ENCODE assay signal across 20 cellular contexts in the genomic region with DNA sequence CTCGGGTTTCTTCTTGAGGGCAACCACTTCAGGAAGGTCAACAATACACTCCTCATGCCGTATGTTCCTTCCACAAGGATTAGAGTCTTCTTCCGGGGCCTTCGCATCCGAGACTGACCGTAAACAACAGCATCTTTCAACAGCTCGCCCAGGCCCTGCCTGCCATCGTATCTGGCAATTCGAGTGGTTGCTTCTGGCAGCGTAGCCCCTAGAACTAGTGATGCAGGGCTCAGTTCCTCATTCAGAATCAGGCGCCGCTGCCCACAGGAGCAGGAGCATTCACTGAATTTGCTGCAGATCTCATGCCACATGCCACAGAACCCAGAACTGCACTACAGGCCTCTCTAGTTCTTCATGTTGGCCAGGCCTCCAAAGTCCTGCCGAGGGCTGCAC. TPM values are rescaled to one million over a fixed set of nuclear protein-coding genes. Genes with fewer than 3 reads are reported as not detected.
DNase-seq lines count a peak whose midpoint lies in the region; ATAC-seq, FAIRE-seq and TF ChIP-seq lines count a peak whose summit lies in the region.
"Had no signal": no experiment of that assay in that cellular context is flagged by ENCODE, and none has a peak within 500 bp of the region (broad histone marks: within the 10 kb centered on the region; RNA-seq: fewer than 3 reads in every experiment).

No MANE protein-coding gene starts in this region.

- POLR2A ChIA-PET in K562 (lab: Yijun Ruan, JAX): interaction anchor here (0.7 to 2.1 kb wide), 5 partner anchors 9 to 128 kb away, joined by 3 to 6 read pairs (median 4); no protein-coding TSS in a partner anchor

- no peak overlapping the region for H3K4ac ChIP-seq in H9 (ENCODE audit: low read depth, low read length)

- H3K79me2 ChIP-seq in H9 (ENCODE audit: insufficient read depth, low read length) (no peaks in the 10 kb centered on the region), K562 (ENCODE audit: control insufficient read depth, insufficient read depth, low read length) (no peaks in the 10 kb centered on the region), osteoblast (ENCODE audit: insufficient read depth, low read length) (no peaks in the 10 kb centered on the region)

- no peak overlapping the region for H3K56ac ChIP-seq in H9 (ENCODE audit: insufficient read length, low read depth, low read length)

- no peaks in the 10 kb centered on the region for H3K9me3 ChIP-seq in H9 (ENCODE audit: control insufficient read depth, low read depth, low read length)
- H3K9me3 ChIP-seq in K562 (replicated peaks; ENCODE audit: control insufficient read depth, insufficient read depth, low read depth, low read length): no peaks in the 10 kb centered on the region; the same call in 1 of the 2 replicates
- H3K9me3 ChIP-seq in osteoblast (ENCODE audit: low read depth, low read length): no peaks in the 10 kb centered on the region
- no peaks in the 10 kb centered on the region for H3K9me3 ChIP-seq in upper lobe of right lung
- H3K9me3 ChIP-seq: HAP-1 had no signal

- H3K36me3 Mint-ChIP-seq in H9 (ENCODE audit: insufficient read depth in 1 of 3, low read depth in 3 of 3): no peaks in the 10 kb centered on the region
- H3K36me3 Mint-ChIP-seq: CD4-positive, CD25-positive, alpha-beta regulatory T cell; CD8-positive, alpha-beta memory T cell had no signal

- H3K9me1 ChIP-seq in K562 (ENCODE audit: control insufficient read depth, insufficient read depth, low read length): peaks cover 5% of the 10 kb centered on the region

- FAIRE-seq in K562 (lab: Jason Lieb, UNC): no peak
- FAIRE-seq: GM19239, H1 had no signal

- no peak overlapping the region for H3T11ph ChIP-seq in H9 (ENCODE audit: low read length)

- H3K27ac ChIP-seq in H9 (ENCODE audit: insufficient read length, low read depth, low read length) (no peak overlapping the region), K562 (ENCODE audit: extremely low read depth, low read depth, low read length) (no peak overlapping the region), osteoblast (ENCODE audit: low read depth, low read length) (no peak overlapping the region), upper lobe of right lung (no peak overlapping the region)
- H3K27ac ChIP-seq: BLaER1 treated with 17β-estradiol and CSF1 and Interleukin-3, amounts not matched to agents 10 nM and 100 nM; HL-60 had no signal

- H3K9me3 Mint-ChIP-seq in H9: no peaks in the 10 kb centered on the region
- H3K9me3 Mint-ChIP-seq: CD8-positive, alpha-beta memory T cell had no signal

- H2BK5ac ChIP-seq in H9 (ENCODE audit: insufficient read length, low read length): no peak overlapping the region

- H3K36me3 ChIP-seq in K562 (ENCODE audit: control insufficient read depth, insufficient read depth, low read length) (no peaks in the 10 kb centered on the region), osteoblast (ENCODE audit: insufficient read depth, low read length) (no peaks in the 10 kb centered on the region), upper lobe of right lung (no peaks in the 10 kb centered on the region)
- H3K36me3 ChIP-seq: BLaER1 treated with 17β-estradiol and CSF1 and Interleukin-3, amounts not matched to agents 10 nM and 100 nM; HAP-1 had no signal

- peaks cover 0 to 4% of the 10 kb centered on the region in 2 experiments; a peak in 1 of 4 replicates for H3K4me1 Mint-ChIP-seq in H9
- H3K4me1 Mint-ChIP-seq: B cell; CD8-positive, alpha-beta memory T cell had no signal

- H3K9ac ChIP-seq in H9 (ENCODE audit: extremely low read depth, insufficient read length, low read length) (no peak overlapping the region), K562 (ENCODE audit: insufficient read depth in 1 of 2, low read depth in 2 of 2, low read length in 2 of 2) (no peak overlapping the region)
- H3K9ac ChIP-seq: BLaER1 treated with 17β-estradiol and CSF1 and Interleukin-3, amounts not matched to agents 10 nM and 100 nM had no signal

- no peak overlapping the region for H2BK120ac ChIP-seq in H9 (ENCODE audit: low read depth, low read length, poor library complexity, severe bottlenecking)

- DNase-seq in H9 (no peak), K562 (ENCODE audit: extremely low read depth in 1 of 4, low spot score in 3 of 4) (no peak), osteoblast (ENCODE audit: insufficient read length, low spot score, missing footprints) (peak; percentile 25), upper lobe of right lung (peak; percentile 43)
- no peak for DNase-seq in activated naive CD4-positive, alpha-beta T cell treated with Interleukin-2 at 50 U/mL for 16 hours
- DNase-seq: 8988T; CD4-positive, CD25-positive, alpha-beta regulatory T cell; CD8-positive, alpha-beta memory T cell; COR-L47; DMS 273 treated with DMSO at 0.1 percent for 48 hours; DND-41; EL had no signal

- H3K4me1 ChIP-seq in H9 (ENCODE audit: insufficient read depth, low read length): no peaks in the 10 kb centered on the region
- no peaks in the 10 kb centered on the region for H3K4me1 ChIP-seq in K562 (replicated peaks in 1 of 2; ENCODE audit: control insufficient read depth in 2 of 2, insufficient read depth in 2 of 2, low read length in 2 of 2)
- H3K4me1 ChIP-seq in osteoblast (ENCODE audit: insufficient read depth, low read length): no peaks in the 10 kb centered on the region
- no peaks in the 10 kb centered on the region for H3K4me1 ChIP-seq in upper lobe of right lung
- H3K4me1 ChIP-seq: BLaER1 treated with 17β-estradiol and CSF1 and Interleukin-3, amounts not matched to agents 10 nM and 100 nM; HAP-1 had no signal

- H3K27me3 ChIP-seq in H9 (ENCODE audit: insufficient read depth, low read length) (no peaks in the 10 kb centered on the region), K562 (ENCODE audit: control insufficient read depth in 2 of 2, insufficient read depth in 2 of 2, low read length in 2 of 2) (peaks cover 86% of the 10 kb centered on the region in 2 experiments), osteoblast (ENCODE audit: insufficient read depth, low read length) (no peaks in the 10 kb centered on the region), upper lobe of right lung (no peaks in the 10 kb centered on the region)
- H3K27me3 ChIP-seq: BLaER1 treated with 17β-estradiol and CSF1 and Interleukin-3, amounts not matched to agents 10 nM and 100 nM had no signal

- WGBS in H9 (ENCODE audit: extremely low coverage, insufficient read length, low lambda C conversion rate): no CpG with 5 or more reads among the region's 13 CpGs
- 4% methylated on average over 13 of the region's 13 CpGs for WGBS in K562 (ENCODE audit: insufficient coverage, low coverage, missing lambda C conversion rate)

- no peak for TF ChIP-seq POLR2A in K562 (conservative IDR thresholded peaks at IDR 0.05)

- H3K79me1 ChIP-seq in H9 (ENCODE audit: insufficient read depth, low read depth, low read length, poor library complexity, severe bottlenecking): no peaks in the 10 kb centered on the region

- H3K27me3 Mint-ChIP-seq in H9 (ENCODE audit: low read depth): peaks cover 2% of the 10 kb centered on the region

- H4K91ac ChIP-seq in H9 (ENCODE audit: insufficient read length, low read depth, low read length): no peak overlapping the region

- no peak overlapping the region for H2BK20ac ChIP-seq in H9 (ENCODE audit: low read depth, low read length, poor library complexity, severe bottlenecking)

- CTCF ChIA-PET in K562 (lab: Yijun Ruan, JAX; ENCODE audit: low intra/inter-chr PET ratio): interaction anchor here (2.2 kb wide), 1 partner anchor 131 kb away, joined by 16 read pairs; no protein-coding TSS in a partner anchor

- H3K14ac ChIP-seq in H9 (ENCODE audit: insufficient read depth, low read length): no peak overlapping the region; the same call in 1 of the 2 replicates

- H2AFZ ChIP-seq in H9 (ENCODE audit: low read length): no peak overlapping the region
- no peak overlapping the region for H2AFZ ChIP-seq in K562 (ENCODE audit: low read depth, low read length)
- no peak overlapping the region for H2AFZ ChIP-seq in osteoblast (ENCODE audit: low read length)

- ATAC-seq in K562 (peak; percentile 10; the same call in 2 of the 3 replicates), upper lobe of right lung (no peak), HG02678 (IDR thresholded peaks at IDR 0.05; ENCODE audit: unreplicated experiment) (no peak), GM19023 (IDR thresholded peaks at IDR 0.05; ENCODE audit: unreplicated experiment) (no peak)

- H3K4me3 ChIP-seq in K562 (no peak overlapping the region), osteoblast (ENCODE audit: insufficient read depth, low read length) (no peak overlapping the region), upper lobe of right lung (no peak overlapping the region)
- H3K4me3 ChIP-seq: BLaER1 treated with 17β-estradiol and CSF1 and Interleukin-3, amounts not matched to agents 10 nM and 100 nM; HAP-1 had no signal

- in situ Hi-C loops in K562 (cut with MboI): loop anchor here (5.0 kb wide), 1 partner anchor 130 kb away; no protein-coding TSS in a partner anchor

- H4K20me1 ChIP-seq in H9 (ENCODE audit: control insufficient read depth, insufficient read depth, insufficient read length) (no peaks in the 10 kb centered on the region), K562 (replicated peaks; ENCODE audit: control insufficient read depth, insufficient read depth, low read length) (no peaks in the 10 kb centered on the region; the same call in none of the 2 replicates), osteoblast (ENCODE audit: insufficient read depth, low read length) (no peaks in the 10 kb centered on the region)
- H4K20me1 ChIP-seq: BLaER1 treated with 17β-estradiol and CSF1 and Interleukin-3, amounts not matched to agents 10 nM and 100 nM had no signal

- no peak overlapping the region for H4K5ac ChIP-seq in H9 (ENCODE audit: insufficient read length, low read depth, low read length)

- no peaks in the 10 kb centered on the region for H3K23me2 ChIP-seq in H9 (ENCODE audit: insufficient read length, low read depth, low read length, poor library complexity, severe bottlenecking)

- H3K23ac ChIP-seq in H9 (ENCODE audit: insufficient read length, low read depth, low read length): no peak overlapping the region

- TF ChIP-seq EP300 in K562 (IDR thresholded peaks at IDR 0.05; ENCODE audit: low read length): no peak

- no peak for TF ChIP-seq CTCF in H9 (conservative IDR thresholded peaks at IDR 0.05)
- TF ChIP-seq CTCF in K562 (IDR thresholded peaks at IDR 0.05 in 2 of 3, conservative IDR thresholded peaks at IDR 0.05 in 1 of 3; ENCODE audit: insufficient read depth in 2 of 3, low read depth in 1 of 3, low read length in 3 of 3): no peak
- no peak for TF ChIP-seq CTCF in osteoblast (IDR thresholded peaks at IDR 0.05; ENCODE audit: extremely low read depth, low read depth, low read length)
- no peak for TF ChIP-seq CTCF in upper lobe of right lung (IDR thresholded peaks at IDR 0.05)

- H3K18ac ChIP-seq in H9 (ENCODE audit: insufficient read length, low read depth, low read length): no peak overlapping the region

- no peak overlapping the region for H3K27ac Mint-ChIP-seq in H9
- H3K27ac Mint-ChIP-seq: B cell; CD4-positive, CD25-positive, alpha-beta regulatory T cell; CD8-positive, alpha-beta memory T cell had no signal

- no peak overlapping the region for H2BK12ac ChIP-seq in H9 (ENCODE audit: insufficient read length, low read depth, low read length)

- no peak overlapping the region for H2BK15ac ChIP-seq in H9 (ENCODE audit: low read depth, low read length)

- TF ChIP-seq RAD21 in K562 (CRISPR knock-in tag; conservative IDR thresholded peaks at IDR 0.05 in 1 of 2, IDR thresholded peaks at IDR 0.05 in 1 of 2): no peak

- H3K4me2 ChIP-seq in H9 (ENCODE audit: insufficient read depth, insufficient read length, low read length): no peak overlapping the region
- H3K4me2 ChIP-seq in K562 (ENCODE audit: insufficient read depth, low read length): 0 out of 2 replicates have a peak overlapping the region, but pooled peaks have one; percentile 6
- no peak overlapping the region for H3K4me2 ChIP-seq in osteoblast (ENCODE audit: insufficient read depth, low read length)
- H3K4me2 ChIP-seq: BLaER1 treated with 17β-estradiol and CSF1 and Interleukin-3, amounts not matched to agents 10 nM and 100 nM had no signal

- H3K4me3 Mint-ChIP-seq in H9: no peak overlapping the region
- H3K4me3 Mint-ChIP-seq: B cell; CD4-positive, CD25-positive, alpha-beta regulatory T cell; CD8-positive, alpha-beta memory T cell had no signal

- H2AK5ac ChIP-seq in H9 (ENCODE audit: insufficient read length, low read length): no peak overlapping the region

- H4K8ac ChIP-seq in H9 (replicated peaks; ENCODE audit: insufficient read length, low read depth, low read length): peak overlapping the region; percentile 35

- no TSS peak for BruUV-seq in K562 (replicated peaks; lab: Mats Ljungman, UMichigan)

- intact Hi-C loops in K562 (cut with micrococcal nuclease): loop anchor here (1.0 to 5.0 kb wide), 2 partner anchors 60 to 131 kb away; partner anchors contain the start of gene AFDN
- intact Hi-C loops in upper lobe of right lung (cut with DNase I): no loop called here

RNA-seq across cellular contexts. Expression of gene AFDN, which starts 59.0 kb away (rescaled TPM):
- total RNA-seq in H9 (2021): 153 and 157 TPM in 2 replicates
- total RNA-seq in K562 (2011; cell fraction: chromatin; rRNA removed; ENCODE audit: low replicate concordance): 294 and 779 TPM in 2 replicates
- total RNA-seq in K562 (2011; cell fraction: nucleolus; rRNA removed): 128 and 193 TPM in 2 replicates
- 330 and 387 TPM in 2 replicates for total RNA-seq in K562 (2011; cell fraction: nucleoplasm; rRNA removed)
- 91.9 and 117 TPM in 2 replicates for total RNA-seq in K562 (2014; rRNA removed)
- 114 and 135 TPM in 2 replicates for total RNA-seq in K562 (2014; rRNA removed; fragmentation: Illumina TruSeq; extraction: Trizol)
- total RNA-seq in K562 (2015; rRNA removed; fragmentation: Illumina TruSeq; extraction: Trizol): 111 and 112 TPM in 2 replicates
- total RNA-seq in K562 (2021): 106 and 129 TPM in 2 replicates
- polyA plus RNA-seq in K562 (2011; rRNA removed): 95.7 and 96.7 TPM in 2 replicates
- 29.3 and 38.3 TPM in 2 replicates for polyA plus RNA-seq in K562 (2011; cell fraction: cytosol; rRNA removed)
- polyA plus RNA-seq in K562 (2011; cell fraction: nucleus; rRNA removed): 374 and 388 TPM in 2 replicates
- polyA plus RNA-seq in K562 (2012): 62.0 and 64.2 TPM in 2 replicates
- 95.0 and 105 TPM in 2 replicates for polyA plus RNA-seq in K562 (2014; fragmentation: Illumina TruSeq; extraction: Trizol)
- polyA plus RNA-seq in K562 (2014; fragmentation: Nextera tagmentation; extraction: Ambion mirVana): 1 to 10 TPM; 7.2 to 9.7 TPM
- 78.9 and 96.4 TPM in 2 replicates for polyA plus RNA-seq in K562 (2014; rRNA removed)
- 183 and 194 TPM in 2 replicates for polyA minus RNA-seq in K562 (2011; rRNA and poly(A)+ RNA removed)
- 78.4 and 100 TPM in 2 replicates for polyA minus RNA-seq in K562 (2011; cell fraction: cytosol; rRNA and poly(A)+ RNA removed)
- polyA minus RNA-seq in K562 (2011; cell fraction: nucleus; rRNA and poly(A)+ RNA removed): 234 and 345 TPM in 2 replicates
- total RNA-seq in osteoblast: 31.2 and 52.5 TPM in 2 replicates
- 179 TPM for total RNA-seq in upper lobe of right lung

Comparison
In these comparisons a context has a peak if more than half of its experiments do, and no peak if none do; other contexts are left out.
1. DNase-seq: peak in osteoblast (single experiment) and upper lobe of right lung (single experiment); none in H9 (single experiment), K562 (0 of 4) and activated naive CD4-positive, alpha-beta T cell treated with Interleukin-2 at 50 U/mL for 16 hours (single experiment).